18 cellular contexts compared by ENCODE assay signal in the genomic region with DNA sequence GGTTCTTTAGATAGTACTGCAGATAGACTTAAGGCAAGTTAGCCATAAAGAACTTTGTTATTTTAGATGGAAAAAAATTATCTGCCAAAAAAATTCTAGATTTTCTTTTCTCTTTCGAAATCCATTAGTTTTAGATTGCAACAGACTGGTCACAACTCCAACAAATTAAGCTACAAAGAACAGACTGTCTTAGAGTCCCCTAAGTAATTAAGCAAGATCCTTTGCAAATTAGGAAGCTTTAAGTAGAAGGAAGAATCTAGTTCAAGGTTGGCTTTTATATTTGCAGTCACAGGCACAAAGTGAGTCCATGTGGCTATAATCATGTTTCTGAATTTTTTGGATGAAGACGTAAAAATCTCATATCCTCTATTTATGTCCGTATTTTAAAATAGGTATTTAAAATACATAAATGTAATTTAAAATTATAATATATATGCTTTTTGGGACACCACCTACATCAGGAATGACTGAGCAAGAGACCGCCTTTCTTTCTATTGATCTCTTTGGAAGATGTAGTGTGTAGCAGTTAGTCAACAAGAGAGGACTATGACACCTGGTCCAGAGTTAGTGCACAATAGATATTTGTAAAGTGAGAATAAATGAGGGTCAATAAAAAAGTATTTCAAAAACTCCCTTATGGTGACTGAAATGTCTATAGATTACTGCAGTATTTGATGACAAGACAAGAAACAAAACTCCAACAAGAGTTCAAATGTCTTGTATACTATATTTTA. TPM values are rescaled to one million over a fixed set of nuclear protein-coding genes. Genes with fewer than 3 reads are reported as not detected.
DNase-seq lines count a peak whose midpoint lies in the region; ATAC-seq and TF ChIP-seq lines count a peak whose summit lies in the region.
"Had no signal": no experiment of that assay in that cellular context is flagged by ENCODE, and none has a peak within 500 bp of the region (broad histone marks: within the 10 kb centered on the region; RNA-seq: fewer than 3 reads in every experiment).

No MANE protein-coding gene starts in this region.

- H4K20me1 ChIP-seq in PC-9 (ENCODE audit: insufficient read depth), result no peaks in the 10 kb centered on the region

- no peaks in the 10 kb centered on the region for H3K9me2 ChIP-seq in PC-9 (ENCODE audit: insufficient read depth)

- BruUV-seq in Calu3 (replicated peaks; lab: Mats Ljungman, UMichigan) (no TSS peak), PC-9 (replicated peaks; lab: Mats Ljungman, UMichigan) (no TSS peak)

- H3K27ac Mint-ChIP-seq in Calu3 (ENCODE audit: unreplicated experiment), result peak overlapping the region; percentile 45
- peak overlapping the region; percentile 92 for H3K27ac Mint-ChIP-seq in osteocyte (ENCODE audit: unreplicated experiment)
- no peak overlapping the region for H3K27ac Mint-ChIP-seq in activated CD8-positive, alpha-beta T cell treated with anti-CD3 and anti-CD28 coated beads, Interleukin-2, amount 10 ng/mL, durations not matched to agents 7 days and 5 days
- H3K27ac Mint-ChIP-seq in activated naive CD4-positive, alpha-beta T cell treated with anti-CD3 and anti-CD28 coated beads for 36 hours, result no peak overlapping the region
- H3K27ac Mint-ChIP-seq: activated CD4-positive, alpha-beta T cell treated with anti-CD3 and anti-CD28 coated beads for 36 hours; activated naive CD8-positive, alpha-beta T cell treated with anti-CD3 and anti-CD28 coated beads for 36 hours; CD8-positive, alpha-beta memory T cell; natural killer cell treated with Interleukin-12 subunit alpha and Interleukin-12 subunit beta and Interleukin-15 and Interleukin-18, amount 100 ng/mL, for 72 hours; progenitor cell of endocrine pancreas; stimulated activated naive CD8-positive, alpha-beta T cell treated with anti-CD3 and anti-CD28 coated beads, Interleukin-15, Interleukin-2, amounts not matched to agents 100 ng/mL and 50 ng/mL, for 24 hours had no signal

- H3K27me3 ChIP-seq in PC-9 (ENCODE audit: insufficient read depth, low read depth), result no peaks in the 10 kb centered on the region
- H3K27me3 ChIP-seq in esophagus squamous epithelium, result no peaks in the 10 kb centered on the region

- H3K27ac ChIP-seq in PC-9 (peak overlapping the region; percentile 86), esophagus squamous epithelium (peak overlapping the region; percentile 74 to 79 (median 77))

- no peaks in the 10 kb centered on the region for H3K9me3 Mint-ChIP-seq in Calu3 (ENCODE audit: low read depth, unreplicated experiment)
- H3K9me3 Mint-ChIP-seq in osteocyte (ENCODE audit: unreplicated experiment), result no peaks in the 10 kb centered on the region
- H3K9me3 Mint-ChIP-seq in activated CD8-positive, alpha-beta T cell treated with anti-CD3 and anti-CD28 coated beads, Interleukin-2, amount 10 ng/mL, durations not matched to agents 7 days and 5 days (ENCODE audit: insufficient read depth), result no peaks in the 10 kb centered on the region
- H3K9me3 Mint-ChIP-seq in activated naive CD4-positive, alpha-beta T cell treated with anti-CD3 and anti-CD28 coated beads for 36 hours, result no peaks in the 10 kb centered on the region
- H3K9me3 Mint-ChIP-seq: activated naive CD8-positive, alpha-beta T cell treated with anti-CD3 and anti-CD28 coated beads for 36 hours; CD8-positive, alpha-beta memory T cell; natural killer cell treated with Interleukin-12 subunit alpha and Interleukin-12 subunit beta and Interleukin-15 and Interleukin-18, amount 100 ng/mL, for 72 hours; stimulated activated naive CD8-positive, alpha-beta T cell treated with anti-CD3 and anti-CD28 coated beads, Interleukin-15, Interleukin-2, amounts not matched to agents 100 ng/mL and 50 ng/mL, for 24 hours had no signal

- no peak for ATAC-seq in activated CD8-positive, alpha-beta T cell treated with anti-CD3 and anti-CD28 coated beads, Interleukin-2, amount 10 ng/mL, durations not matched to agents 7 days and 5 days
- no peak for ATAC-seq in GM19455 (IDR thresholded peaks at IDR 0.05; ENCODE audit: unreplicated experiment)
- ATAC-seq: activated CD4-positive, alpha-beta T cell treated with anti-CD3 and anti-CD28 coated beads for 36 hours; natural killer cell treated with Interleukin-12 subunit alpha and Interleukin-12 subunit beta and Interleukin-15 and Interleukin-18, amount 100 ng/mL, for 72 hours had no signal

- no peak for TF ChIP-seq POLR2A in esophagus squamous epithelium (IDR thresholded peaks at IDR 0.05)

- no peaks in the 10 kb centered on the region; the same call in 1 of the 2 replicates for H3K9me3 ChIP-seq in PC-9 (ENCODE audit: insufficient read depth, low read depth)
- no peaks in the 10 kb centered on the region for H3K9me3 ChIP-seq in esophagus squamous epithelium

- peaks cover 12% of the 10 kb centered on the region for H3K4me1 Mint-ChIP-seq in Calu3 (ENCODE audit: low read depth, unreplicated experiment)
- H3K4me1 Mint-ChIP-seq in osteocyte (ENCODE audit: unreplicated experiment), result peaks cover 18% of the 10 kb centered on the region
- H3K4me1 Mint-ChIP-seq in activated CD8-positive, alpha-beta T cell treated with anti-CD3 and anti-CD28 coated beads, Interleukin-2, amount 10 ng/mL, durations not matched to agents 7 days and 5 days (ENCODE audit: low read depth), result no peaks in the 10 kb centered on the region
- no peaks in the 10 kb centered on the region for H3K4me1 Mint-ChIP-seq in activated naive CD4-positive, alpha-beta T cell treated with anti-CD3 and anti-CD28 coated beads for 36 hours (ENCODE audit: low read depth)
- H3K4me1 Mint-ChIP-seq: activated CD4-positive, alpha-beta T cell treated with anti-CD3 and anti-CD28 coated beads for 36 hours; activated naive CD8-positive, alpha-beta T cell treated with anti-CD3 and anti-CD28 coated beads for 36 hours; CD8-positive, alpha-beta memory T cell had no signal

- TF ChIP-seq CTCF in Calu3 (IDR thresholded peaks at IDR 0.05; ENCODE audit: unreplicated experiment) (no peak), PC-9 (conservative IDR thresholded peaks at IDR 0.05) (no peak), esophagus squamous epithelium (IDR thresholded peaks at IDR 0.05) (no peak), osteocyte (IDR thresholded peaks at IDR 0.05) (no peak)

- peak overlapping the region; percentile 63 for H3K4me2 ChIP-seq in PC-9

- H2AFZ ChIP-seq in PC-9, result no peak overlapping the region; the same call in 1 of the 2 replicates

- no peaks in the 10 kb centered on the region for H3K79me2 ChIP-seq in PC-9 (ENCODE audit: low read depth)

- H3K36me3 ChIP-seq in PC-9 (ENCODE audit: low read depth) (no peaks in the 10 kb centered on the region), esophagus squamous epithelium (no peaks in the 10 kb centered on the region)

- DNase-seq in Calu3 (no peak), PC-9 (no peak), esophagus squamous epithelium (lab: John Stamatoyannopoulos, UW) (no peak), osteocyte (ENCODE audit: extremely low spot score, unreplicated experiment) (no peak), NCI-H1105 (lab: John Stamatoyannopoulos, UW) (no peak)
- no peak for DNase-seq in activated CD8-positive, alpha-beta T cell treated with anti-CD3 and anti-CD28 coated beads, Interleukin-2, amount 10 ng/mL, durations not matched to agents 7 days and 5 days
- DNase-seq in activated naive CD4-positive, alpha-beta T cell treated with anti-CD3 and anti-CD28 coated beads for 36 hours, result no peak
- DNase-seq: activated CD4-positive, alpha-beta T cell treated with anti-CD3 and anti-CD28 coated beads for 36 hours; activated naive CD8-positive, alpha-beta T cell treated with anti-CD3 and anti-CD28 coated beads for 36 hours; CD8-positive, alpha-beta memory T cell; central memory CD4-positive, alpha-beta T cell; NCI-H1092 treated with DMSO at 0.1 percent for 48 hours; NCI-H82 had no signal

- H3K27me3 Mint-ChIP-seq in Calu3 (ENCODE audit: unreplicated experiment), result no peaks in the 10 kb centered on the region
- no peaks in the 10 kb centered on the region for H3K27me3 Mint-ChIP-seq in osteocyte (ENCODE audit: unreplicated experiment)
- H3K27me3 Mint-ChIP-seq in activated CD8-positive, alpha-beta T cell treated with anti-CD3 and anti-CD28 coated beads, Interleukin-2, amount 10 ng/mL, durations not matched to agents 7 days and 5 days (ENCODE audit: low read depth), result peaks cover 11% of the 10 kb centered on the region
- H3K27me3 Mint-ChIP-seq in activated naive CD4-positive, alpha-beta T cell treated with anti-CD3 and anti-CD28 coated beads for 36 hours (ENCODE audit: low read depth), result peaks cover 8% of the 10 kb centered on the region
- H3K27me3 Mint-ChIP-seq: progenitor cell of endocrine pancreas had no signal

- H3K36me3 Mint-ChIP-seq in Calu3 (ENCODE audit: insufficient read depth, unreplicated experiment) (peaks cover 4% of the 10 kb centered on the region), osteocyte (ENCODE audit: unreplicated experiment) (peaks cover 4% of the 10 kb centered on the region)
- no peaks in the 10 kb centered on the region for H3K36me3 Mint-ChIP-seq in activated CD8-positive, alpha-beta T cell treated with anti-CD3 and anti-CD28 coated beads, Interleukin-2, amount 10 ng/mL, durations not matched to agents 7 days and 5 days (ENCODE audit: low read depth)
- no peaks in the 10 kb centered on the region for H3K36me3 Mint-ChIP-seq in activated naive CD4-positive, alpha-beta T cell treated with anti-CD3 and anti-CD28 coated beads for 36 hours (ENCODE audit: low read depth)
- H3K36me3 Mint-ChIP-seq: activated naive CD8-positive, alpha-beta T cell treated with anti-CD3 and anti-CD28 coated beads for 36 hours; CD8-positive, alpha-beta memory T cell; natural killer cell treated with Interleukin-12 subunit alpha and Interleukin-12 subunit beta and Interleukin-15 and Interleukin-18, amount 100 ng/mL, for 72 hours had no signal

- POLR2A ChIA-PET in PC-9 (lab: Charles Lee; ENCODE audit: unreplicated experiment), result interaction anchor here (0.5 to 0.7 kb wide), 6 partner anchors 8 to 1166 kb away, joined by 3 to 9 read pairs (median 6); a partner anchor contains a TSS
- POLR2A ChIA-PET in activated CD8-positive, alpha-beta T cell treated with anti-CD3 and anti-CD28 coated beads, Interleukin-2, amount 10 ng/mL, durations not matched to agents 7 days and 5 days (lab: Charles Lee), result no interaction called here

- H3K4me3 Mint-ChIP-seq in Calu3 (ENCODE audit: low read depth, unreplicated experiment) (no peak overlapping the region), osteocyte (ENCODE audit: unreplicated experiment) (no peak overlapping the region)
- no peak overlapping the region for H3K4me3 Mint-ChIP-seq in activated CD8-positive, alpha-beta T cell treated with anti-CD3 and anti-CD28 coated beads, Interleukin-2, amount 10 ng/mL, durations not matched to agents 7 days and 5 days
- no peak overlapping the region for H3K4me3 Mint-ChIP-seq in activated naive CD4-positive, alpha-beta T cell treated with anti-CD3 and anti-CD28 coated beads for 36 hours
- H3K4me3 Mint-ChIP-seq: activated CD4-positive, alpha-beta T cell treated with anti-CD3 and anti-CD28 coated beads for 36 hours; activated naive CD8-positive, alpha-beta T cell treated with anti-CD3 and anti-CD28 coated beads for 36 hours; CD8-positive, alpha-beta memory T cell; natural killer cell treated with Interleukin-12 subunit alpha and Interleukin-12 subunit beta and Interleukin-15 and Interleukin-18, amount 100 ng/mL, for 72 hours; stimulated activated naive CD8-positive, alpha-beta T cell treated with anti-CD3 and anti-CD28 coated beads, Interleukin-15, Interleukin-2, amounts not matched to agents 100 ng/mL and 50 ng/mL, for 24 hours had no signal

- intact Hi-C loops in Calu3 (cut with micrococcal nuclease; ENCODE audit: unreplicated experiment) (no loop called here), PC-9 (cut with micrococcal nuclease; ENCODE audit: unreplicated experiment) (loop anchor here (1.0 kb wide), 2 partner anchors 8 to 29 kb away; no protein-coding TSS in a partner anchor), esophagus squamous epithelium (cut with DNase I) (no loop called here)
- intact Hi-C loops in activated naive CD4-positive, alpha-beta T cell treated with anti-CD3 and anti-CD28 coated beads for 36 hours (cut with micrococcal nuclease), result no loop called here

- WGBS in esophagus squamous epithelium, 2 donors, result 80 to 82% methylated on average over 4 of the region's 4 CpGs

- peaks cover 17% of the 10 kb centered on the region for H3F3A ChIP-seq in PC-9 (ENCODE audit: insufficient read depth, low read depth)

- peak overlapping the region; percentile 30; the same call in 1 of the 2 replicates for H3K4me3 ChIP-seq in PC-9
- no peak overlapping the region for H3K4me3 ChIP-seq in esophagus squamous epithelium
- H3K4me3 ChIP-seq: lung had no signal

- H3K4me1 ChIP-seq in PC-9 (replicated peaks; ENCODE audit: insufficient read depth) (peaks cover 26% of the 10 kb centered on the region), esophagus squamous epithelium (peaks cover 0 to 22% (median 8%) of the 10 kb centered on the region in 3 donors)

- CTCF ChIA-PET in Calu3 (lab: Charles Lee) (interaction anchor here (0.6 to 2.0 kb wide), 4 partner anchors 8 to 64 kb away, joined by 3 to 7 read pairs (median 5); a partner anchor contains a TSS), PC-9 (lab: Charles Lee) (interaction anchor here (0.6 to 1.7 kb wide), 3 partner anchors 25 to 695 kb away, joined by 3 to 13 read pairs (median 10); no protein-coding TSS in a partner anchor)
- CTCF ChIA-PET in activated CD8-positive, alpha-beta T cell treated with anti-CD3 and anti-CD28 coated beads, Interleukin-2, amount 10 ng/mL, durations not matched to agents 7 days and 5 days (lab: Charles Lee), result interaction anchor here (1.5 kb wide), 1 partner anchor 38 kb away, joined by 3 read pairs; no protein-coding TSS in a partner anchor
- CTCF ChIA-PET in activated naive CD4-positive, alpha-beta T cell treated with anti-CD3 and anti-CD28 coated beads for 36 hours (lab: Charles Lee), result interaction anchor here (1.1 kb wide), 1 partner anchor 63 kb away, joined by 3 read pairs; no protein-coding TSS in a partner anchor

RNA-seq across cellular contexts. Expression of a gene that starts 34.4 kb away (rescaled TPM):
- total RNA-seq in Calu3 (2022), result 0.73 and 0.95 TPM in 2 replicates
- total RNA-seq in PC-9 (2021), result 21.6 and 31.1 TPM in 2 replicates
- total RNA-seq in esophagus squamous epithelium, result 10 to 100 TPM in 1 of 4 donors, 1 to 10 TPM in 3; 1.8 to 25.1 (median 5.1) TPM
- total RNA-seq in osteocyte, result 29.1 and 30.6 TPM in 2 replicates
- under 1 TPM; 0.29 to 0.42 TPM for total RNA-seq in activated CD8-positive, alpha-beta T cell treated with anti-CD3 and anti-CD28 coated beads, Interleukin-2, amount 10 ng/mL, durations not matched to agents 7 days and 5 days
- under 1 TPM; 0.21 to 0.22 TPM for total RNA-seq in activated naive CD4-positive, alpha-beta T cell treated with anti-CD3 and anti-CD28 coated beads for 36 hours

Comparison
In these comparisons a context has a peak if more than half of its experiments do, and no peak if none do; other contexts are left out.
1. H3K27ac Mint-ChIP-seq: peak in Calu3 (single experiment) and osteocyte (single experiment); none in activated CD8-positive, alpha-beta T cell treated with anti-CD3 and anti-CD28 coated beads, Interleukin-2, amount 10 ng/mL, durations not matched to agents 7 days and 5 days (single experiment) and activated naive CD4-positive, alpha-beta T cell treated with anti-CD3 and anti-CD28 coated beads for 36 hours (single experiment).